Comparison of ENCODE assay signal across 2 cellular contexts in genomic region chr6:31905041-31905440, GRCh38.
TF ChIP-seq lines count a peak whose summit lies in the region.

No MANE protein-coding gene starts in this region.

TF ChIP-seq in HEK293, 187 proteins besides CTCF, POLR2A, EP300 and RAD21:
- TF ChIP-seq ZNF121 (tag by site-specific recombination; IDR thresholded peaks at IDR 0.05) (peak; percentile 81), ZNF555 (tag by site-specific recombination; conservative IDR thresholded peaks at IDR 0.05) (no peak), KLF1 (tag by site-specific recombination; IDR thresholded peaks at IDR 0.05) (no peak), ZNF837 (tag by site-specific recombination; IDR thresholded peaks at IDR 0.05) (no peak)

TF ChIP-seq in H1, 55 proteins besides CTCF, POLR2A, EP300 and RAD21:
- TF ChIP-seq SP2 (IDR thresholded peaks at IDR 0.05; ENCODE audit: low read length) (no peak), GABPA (IDR thresholded peaks at IDR 0.05; ENCODE audit: borderline replicate concordance, insufficient read depth, low read length) (no peak), ATF2 (IDR thresholded peaks at IDR 0.05; ENCODE audit: low read length) (no peak), TCF12 (IDR thresholded peaks at IDR 0.05; ENCODE audit: low read depth, low read length) (no peak), ZNF274 (IDR thresholded peaks at IDR 0.05; ENCODE audit: borderline replicate concordance, extremely low read depth, low read length) (no peak), TEAD4 (IDR thresholded peaks at IDR 0.05; ENCODE audit: low read depth, low read length) (no peak), CHD1 (IDR thresholded peaks at IDR 0.05; ENCODE audit: low read depth, low read length) (no peak), KDM1A (IDR thresholded peaks at IDR 0.05; ENCODE audit: borderline replicate concordance, low read length) (no peak), NANOG (IDR thresholded peaks at IDR 0.05; ENCODE audit: insufficient read depth, low read depth, low read length, poor library complexity, severe bottlenecking) (no peak)
